13 cellular contexts compared by ENCODE assay signal in the genomic region with DNA sequence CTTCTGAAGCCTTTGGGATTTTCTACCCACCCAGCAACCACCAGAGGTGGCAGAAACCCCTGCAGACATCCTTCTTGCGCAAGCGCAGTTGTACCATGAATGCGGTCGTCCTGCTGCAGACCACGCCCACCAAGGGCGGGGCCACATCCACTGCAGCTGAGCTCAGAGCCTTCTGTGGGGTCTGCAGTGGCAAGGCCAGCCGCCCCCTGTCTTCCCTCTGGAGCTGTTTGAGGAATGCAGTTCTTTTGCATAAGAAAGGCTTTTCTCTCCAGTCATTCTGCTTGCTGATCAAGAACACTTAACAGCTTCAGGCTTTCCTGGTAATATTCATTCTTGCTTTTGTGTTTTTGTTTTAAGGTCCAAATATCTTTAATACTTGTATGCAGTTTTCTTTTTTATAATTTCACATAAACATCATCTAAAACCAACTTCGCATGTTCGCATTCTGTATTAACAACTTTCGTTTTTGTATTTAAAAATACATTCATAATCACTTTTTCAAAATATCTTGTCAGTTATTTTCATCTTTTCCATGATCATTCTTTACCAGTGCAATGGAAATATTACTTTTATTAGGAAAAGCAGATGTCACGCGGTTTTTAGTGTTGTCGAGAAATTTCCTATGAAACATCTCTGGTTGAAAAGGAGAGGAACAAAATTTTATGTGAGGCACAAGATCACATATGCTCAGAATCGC.
DNase-seq lines count a peak whose midpoint lies in the region; ATAC-seq, FAIRE-seq and TF ChIP-seq lines count a peak whose summit lies in the region.
"Had no signal": no experiment of that assay in that cellular context is flagged by ENCODE, and none has a peak within 500 bp of the region (broad histone marks: within the 10 kb centered on the region; RNA-seq: fewer than 3 reads in every experiment).

No MANE protein-coding gene starts in this region.

- intact Hi-C loops in HepG2 (cut with micrococcal nuclease; ENCODE audit: unreplicated experiment): no loop called here
- intact Hi-C loops in right lobe of liver (cut with DNase I): no loop called here
- intact Hi-C loops in Right ventricle myocardium superior (cut with DNase I): no loop called here
- intact Hi-C loops in aorta (cut with DNase I): loop anchor here (2.0 to 5.0 kb wide), 2 partner anchors 98 to 101 kb away; partner anchors contain the start of genes SNRPN (in 1 of the 2) and SNURF (in 1 of the 2)

- CTCF ChIA-PET in HepG2 (lab: Yijun Ruan, JAX; ENCODE audit: low intra/inter-chr PET ratio, low total read pairs): no interaction called here

- TF ChIP-seq RAD21 in HepG2 (CRISPR knock-in tag; IDR thresholded peaks at IDR 0.05): no peak

- no peak for TF ChIP-seq POLR2A in HepG2 (IDR thresholded peaks at IDR 0.05; ENCODE audit: insufficient read depth in 1 of 2, low read depth in 2 of 2, low read length in 2 of 2)
- no peak for TF ChIP-seq POLR2A in right lobe of liver (IDR thresholded peaks at IDR 0.05)

- H3K27ac ChIP-seq in HepG2 (ENCODE audit: extremely low read length, insufficient read depth, low read length): no peak overlapping the region
- H3K27ac ChIP-seq in right lobe of liver: no peak overlapping the region
- H3K27ac ChIP-seq in aorta (ENCODE audit: low read depth in 1 of 2, low read length in 2 of 2): no peak overlapping the region
- H3K27ac ChIP-seq: thyroid gland had no signal

- H3K79me2 ChIP-seq in HepG2 (ENCODE audit: insufficient read depth, low read length): no peaks in the 10 kb centered on the region

- H3K27me3 ChIP-seq in HepG2 (ENCODE audit: control insufficient read depth in 1 of 2, insufficient read depth in 2 of 2, low read length in 2 of 2): peaks cover 0 to 1% of the 10 kb centered on the region in 2 experiments; a peak in 2 of 5 replicates
- H3K27me3 ChIP-seq in right lobe of liver: no peaks in the 10 kb centered on the region
- no peaks in the 10 kb centered on the region for H3K27me3 ChIP-seq in aorta (ENCODE audit: control insufficient read depth in 1 of 2, insufficient read depth in 2 of 2, low read length in 1 of 2)
- H3K27me3 ChIP-seq in MG63: no peaks in the 10 kb centered on the region
- H3K27me3 ChIP-seq: ascending aorta, thyroid gland had no signal

- no peak overlapping the region for H2AFZ ChIP-seq in HepG2 (ENCODE audit: low read length)

- H3K9me3 ChIP-seq in HepG2 (ENCODE audit: low read length): peaks cover 58% of the 10 kb centered on the region
- H3K9me3 ChIP-seq in right lobe of liver: no peaks in the 10 kb centered on the region
- peaks cover 2% of the 10 kb centered on the region for H3K9me3 ChIP-seq in aorta (ENCODE audit: control insufficient read depth, low read length)
- H3K9me3 ChIP-seq in MG63: no peaks in the 10 kb centered on the region
- H3K9me3 ChIP-seq: ascending aorta, thyroid gland had no signal

- POLR2A ChIA-PET in HepG2 (lab: Yijun Ruan, JAX): no interaction called here

- H3K36me3 ChIP-seq in HepG2 (replicated peaks in 1 of 2; ENCODE audit: control insufficient read depth in 1 of 2, insufficient read depth in 2 of 2, low read length in 2 of 2): no peaks in the 10 kb centered on the region
- H3K36me3 ChIP-seq in right lobe of liver: no peaks in the 10 kb centered on the region
- H3K36me3 ChIP-seq in aorta (ENCODE audit: control insufficient read depth in 1 of 2, insufficient read depth in 2 of 2, low read length in 1 of 2): no peaks in the 10 kb centered on the region
- no peaks in the 10 kb centered on the region for H3K36me3 ChIP-seq in MG63
- H3K36me3 ChIP-seq: ascending aorta, thyroid gland had no signal

- H3K4me1 ChIP-seq in HepG2 (ENCODE audit: insufficient read depth, low read length) (peaks cover 16% of the 10 kb centered on the region), right lobe of liver (no peaks in the 10 kb centered on the region), aorta (ENCODE audit: control insufficient read depth in 1 of 2, insufficient read depth in 2 of 2, low read length in 2 of 2) (no peaks in the 10 kb centered on the region)
- H3K4me1 ChIP-seq: ascending aorta, thyroid gland had no signal

- ATAC-seq in HepG2: no peak
- no peak for ATAC-seq in right lobe of liver
- ATAC-seq in Right ventricle myocardium superior (ENCODE audit: poor library complexity): peak; percentile 85
- peak; percentile 57 for ATAC-seq in aorta (ENCODE audit: low FRiP score)
- ATAC-seq: esophagus mucosa, sciatic nerve had no signal

- no TSS peak for BruUV-seq in HepG2 (replicated peaks; lab: Mats Ljungman, UMichigan)

- FAIRE-seq in HepG2 (lab: Jason Lieb, UNC): no peak

- DNase-seq in HepG2 (ENCODE audit: low spot score) (no peak), right lobe of liver (no peak), Right ventricle myocardium superior (peak; percentile 57), midbrain (lab: John Stamatoyannopoulos, UW) (peak; percentile 39), aorta (peak; percentile 72 to 84), MG63 (no peak), OCI-M2 (lab: John Stamatoyannopoulos, UW; ENCODE audit: unreplicated experiment) (no peak)
- DNase-seq in stimulated activated CD4-positive, alpha-beta T cell treated with anti-CD3 and anti-CD28 coated beads, Interleukin-4, amount 100 ng/mL, for 4 hours: no peak
- DNase-seq: NCI-H510A treated with DMSO at 0.1 percent for 48 hours, thyroid gland had no signal

- TF ChIP-seq CTCF in HepG2 (CRISPR knock-in tag; IDR thresholded peaks at IDR 0.05) (no peak), right lobe of liver (IDR thresholded peaks at IDR 0.05) (no peak)

- no peaks in the 10 kb centered on the region for H4K20me1 ChIP-seq in HepG2 (ENCODE audit: insufficient read depth, low read length)

- H3K4me3 ChIP-seq in HepG2 (replicated peaks in 1 of 3; ENCODE audit: insufficient read depth in 1 of 3, low read depth in 2 of 3, low read length in 3 of 3): no peak overlapping the region
- H3K4me3 ChIP-seq in right lobe of liver: no peak overlapping the region
- H3K4me3 ChIP-seq in aorta (ENCODE audit: low read length in 2 of 2): peak overlapping the region; percentile 30 to 76
- H3K4me3 ChIP-seq in MG63: no peak overlapping the region
- H3K4me3 ChIP-seq: thyroid gland had no signal

- 60% methylated on average over 13 of the region's 14 CpGs for WGBS in HepG2 (ENCODE audit: low lambda C conversion rate)
- WGBS in right lobe of liver (ENCODE audit: insufficient coverage, low coverage, low lambda C conversion rate, missing lambda C conversion rate): 21% methylated on average over 14 of the region's 14 CpGs
- WGBS in aorta, 2 donors: 40 to 41% methylated on average over 14 of the region's 14 CpGs

- TF ChIP-seq EP300 in HepG2 (IDR thresholded peaks at IDR 0.05; ENCODE audit: low read depth in 2 of 2, low read length in 2 of 2) (no peak), HepG2 (CRISPR knock-in tag; IDR thresholded peaks at IDR 0.05; ENCODE audit: borderline replicate concordance) (no peak)

- no peak overlapping the region for H3K4me2 ChIP-seq in HepG2 (ENCODE audit: low read depth, low read length)

- in situ Hi-C loops in HepG2 (cut with HindIII; ENCODE audit: extremely low pct_ligation_motif_present, low pct_unique_long_range_greater_than_20kb): no loop called here

- no peak overlapping the region for H3K9ac ChIP-seq in HepG2 (ENCODE audit: insufficient read depth, low read depth, low read length)

TF ChIP-seq in HepG2, 621 proteins besides CTCF, POLR2A, EP300 and RAD21:
- TF ChIP-seq, protein P1, sequence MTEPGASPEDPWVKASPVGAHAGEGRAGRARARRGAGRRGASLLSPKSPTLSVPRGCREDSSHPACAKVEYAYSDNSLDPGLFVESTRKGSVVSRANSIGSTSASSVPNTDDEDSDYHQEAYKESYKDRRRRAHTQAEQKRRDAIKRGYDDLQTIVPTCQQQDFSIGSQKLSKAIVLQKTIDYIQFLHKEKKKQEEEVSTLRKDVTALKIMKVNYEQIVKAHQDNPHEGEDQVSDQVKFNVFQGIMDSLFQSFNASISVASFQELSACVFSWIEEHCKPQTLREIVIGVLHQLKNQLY (CRISPR knock-in tag; IDR thresholded peaks at IDR 0.05): no peak
- TF ChIP-seq MBD4 (IDR thresholded peaks at IDR 0.05; ENCODE audit: borderline replicate concordance, low read length) (no peak), CEBPB (IDR thresholded peaks at IDR 0.05; ENCODE audit: borderline replicate concordance, low read depth, low read length) (peak; percentile 44; the same call in 1 of the 2 replicates), ZNF17 (CRISPR knock-in tag; IDR thresholded peaks at IDR 0.05) (no peak), ZUFSP (CRISPR knock-in tag; IDR thresholded peaks at IDR 0.05; ENCODE audit: borderline replicate concordance) (no peak)

Comparison
In these comparisons a context has a peak if more than half of its experiments do, and no peak if none do; other contexts are left out.
1. ATAC-seq: peak in Right ventricle myocardium superior (single experiment) and aorta (single experiment); none in HepG2 (single experiment) and right lobe of liver (0 of 4).
2. DNase-seq: peak in Right ventricle myocardium superior (single experiment), midbrain (single experiment) and aorta (2 of 2); none in HepG2 (single experiment), right lobe of liver (0 of 3), stimulated activated CD4-positive, alpha-beta T cell treated with anti-CD3 and anti-CD28 coated beads, Interleukin-4, amount 100 ng/mL, for 4 hours (0 of 2), MG63 (single experiment) and OCI-M2 (single experiment).
3. H3K4me3 ChIP-seq: peak in aorta (2 of 2); none in HepG2 (0 of 3), right lobe of liver (0 of 3) and MG63 (single experiment).
4. intact Hi-C loops: an anchor here in aorta (2.0 to 5.0 kb wide); none called in HepG2, right lobe of liver and Right ventricle myocardium superior.